ENCODE assay signal across 15 cellular contexts in genomic region chr3:102745881-102746280, GRCh38.
DNase-seq lines count a peak whose midpoint lies in the region; ATAC-seq and TF ChIP-seq lines count a peak whose summit lies in the region.
"Had no signal": no experiment of that assay in that cellular context is flagged by ENCODE, and none has a peak within 500 bp of the region (broad histone marks: within the 10 kb centered on the region; RNA-seq: fewer than 3 reads in every experiment).

No MANE protein-coding gene starts in this region.

- no peaks in the 10 kb centered on the region for H3K9me3 Mint-ChIP-seq in activated CD8-positive, alpha-beta memory T cell treated with anti-CD3 and anti-CD28 coated beads, Interleukin-2, amount 10 ng/mL, durations not matched to agents 7 days and 5 days (ENCODE audit: low read depth)
- H3K9me3 Mint-ChIP-seq: activated naive CD8-positive, alpha-beta T cell treated with anti-CD3 and anti-CD28 coated beads for 36 hours had no signal

- peak; percentile 44 for TF ChIP-seq CTCF in RWPE2 (IDR thresholded peaks at IDR 0.05; ENCODE audit: poor library complexity, severe bottlenecking)
- TF ChIP-seq CTCF in foreskin keratinocyte (conservative IDR thresholded peaks at IDR 0.05), result peak; percentile 40
- no peak for TF ChIP-seq CTCF in WERI-Rb-1 (IDR thresholded peaks at IDR 0.05; ENCODE audit: low read depth, low read length)

- in situ Hi-C loops in ACHN (cut with HindIII; ENCODE audit: low pct_ligation_motif_present, low pct_unique_long_range_greater_than_20kb, low sequenced_read_pairs), result no loop called here

- no peaks in the 10 kb centered on the region for H3K36me3 Mint-ChIP-seq in activated CD8-positive, alpha-beta memory T cell treated with anti-CD3 and anti-CD28 coated beads, Interleukin-2, amount 10 ng/mL, durations not matched to agents 7 days and 5 days
- H3K36me3 Mint-ChIP-seq: activated naive CD8-positive, alpha-beta T cell treated with anti-CD3 and anti-CD28 coated beads for 36 hours had no signal

- H3K9me3 ChIP-seq in RWPE2 (ENCODE audit: severe bottlenecking) (no peaks in the 10 kb centered on the region), WERI-Rb-1 (ENCODE audit: severe bottlenecking) (no peaks in the 10 kb centered on the region)
- H3K9me3 ChIP-seq: lower lobe of right lung had no signal

- CTCF ChIA-PET in activated CD8-positive, alpha-beta memory T cell treated with anti-CD3 and anti-CD28 coated beads, Interleukin-2, amount 10 ng/mL, durations not matched to agents 7 days and 5 days (lab: Charles Lee), result no interaction called here

- ATAC-seq in RWPE2 (ENCODE audit: low read depth) (peak; percentile 44; the same call in 1 of the 3 replicates), foreskin keratinocyte (no peak), GM21390 (IDR thresholded peaks at IDR 0.05; ENCODE audit: unreplicated experiment) (no peak)
- no peak for ATAC-seq in activated CD8-positive, alpha-beta memory T cell treated with anti-CD3 and anti-CD28 coated beads, Interleukin-2, amount 10 ng/mL, durations not matched to agents 7 days and 5 days
- ATAC-seq: lower lobe of right lung had no signal

- H3K27me3 Mint-ChIP-seq in activated CD8-positive, alpha-beta memory T cell treated with anti-CD3 and anti-CD28 coated beads, Interleukin-2, amount 10 ng/mL, durations not matched to agents 7 days and 5 days, result no peaks in the 10 kb centered on the region

- no peaks in the 10 kb centered on the region for H3K27me3 ChIP-seq in RWPE2 (ENCODE audit: insufficient read depth, poor library complexity, severe bottlenecking)
- H3K27me3 ChIP-seq in foreskin keratinocyte, result peaks cover 8% of the 10 kb centered on the region
- no peaks in the 10 kb centered on the region for H3K27me3 ChIP-seq in WERI-Rb-1 (ENCODE audit: insufficient read depth, low read depth, severe bottlenecking)
- H3K27me3 ChIP-seq: dorsolateral prefrontal cortex had no signal

- no peak overlapping the region for H3K27ac ChIP-seq in RWPE2 (ENCODE audit: poor library complexity, severe bottlenecking)
- H3K27ac ChIP-seq in foreskin keratinocyte, result no peak overlapping the region
- H3K27ac ChIP-seq in WERI-Rb-1, result no peak overlapping the region
- H3K27ac ChIP-seq: dorsolateral prefrontal cortex, lower lobe of right lung had no signal

- H3K4me1 Mint-ChIP-seq in activated CD8-positive, alpha-beta memory T cell treated with anti-CD3 and anti-CD28 coated beads, Interleukin-2, amount 10 ng/mL, durations not matched to agents 7 days and 5 days, result no peaks in the 10 kb centered on the region
- H3K4me1 Mint-ChIP-seq: activated naive CD8-positive, alpha-beta T cell treated with anti-CD3 and anti-CD28 coated beads for 36 hours; B cell had no signal

- H3K4me3 ChIP-seq in RWPE2 (ENCODE audit: severe bottlenecking) (no peak overlapping the region), WERI-Rb-1 (ENCODE audit: low read depth, low read length) (no peak overlapping the region)
- H3K4me3 ChIP-seq: dorsolateral prefrontal cortex, lower lobe of right lung had no signal

- H3K4me1 ChIP-seq in RWPE2 (ENCODE audit: insufficient read depth, poor library complexity, severe bottlenecking), result no peaks in the 10 kb centered on the region
- no peaks in the 10 kb centered on the region for H3K4me1 ChIP-seq in foreskin keratinocyte
- H3K4me1 ChIP-seq: lower lobe of right lung had no signal

- no peak overlapping the region for H3K4me3 Mint-ChIP-seq in activated CD8-positive, alpha-beta memory T cell treated with anti-CD3 and anti-CD28 coated beads, Interleukin-2, amount 10 ng/mL, durations not matched to agents 7 days and 5 days
- H3K4me3 Mint-ChIP-seq: activated naive CD8-positive, alpha-beta T cell treated with anti-CD3 and anti-CD28 coated beads for 36 hours; B cell had no signal

- H3K36me3 ChIP-seq in RWPE2 (ENCODE audit: low read depth) (no peaks in the 10 kb centered on the region), WERI-Rb-1 (no peaks in the 10 kb centered on the region)
- H3K36me3 ChIP-seq: lower lobe of right lung had no signal

- H3K27ac Mint-ChIP-seq in activated CD8-positive, alpha-beta memory T cell treated with anti-CD3 and anti-CD28 coated beads, Interleukin-2, amount 10 ng/mL, durations not matched to agents 7 days and 5 days, result no peak overlapping the region
- H3K27ac Mint-ChIP-seq: activated naive CD8-positive, alpha-beta T cell treated with anti-CD3 and anti-CD28 coated beads for 36 hours; B cell had no signal

- DNase-seq in ACHN (peak; percentile 37), HT-29 (ENCODE audit: low spot score) (peak; percentile 63), RWPE2 (ENCODE audit: low spot score) (no peak), foreskin keratinocyte (peak in 1 of 2 donors; percentile 10), NCI-H510A (lab: John Stamatoyannopoulos, UW) (no peak), WERI-Rb-1 (no peak)
- DNase-seq in activated CD8-positive, alpha-beta memory T cell treated with anti-CD3 and anti-CD28 coated beads, Interleukin-2, amount 10 ng/mL, durations not matched to agents 7 days and 5 days, result no peak
- DNase-seq: activated naive CD8-positive, alpha-beta T cell treated with anti-CD3 and anti-CD28 coated beads for 36 hours; dorsolateral prefrontal cortex; GF-D8; glutamatergic neuron; lower lobe of right lung; NCI-H1436 treated with DMSO at 0.1 percent for 48 hours had no signal

Comparison
In these comparisons a context has a peak if more than half of its experiments do, and no peak if none do; other contexts are left out.
1. DNase-seq: peak in ACHN (single experiment) and HT-29 (single experiment); none in RWPE2 (single experiment), NCI-H510A (single experiment), activated CD8-positive, alpha-beta memory T cell treated with anti-CD3 and anti-CD28 coated beads, Interleukin-2, amount 10 ng/mL, durations not matched to agents 7 days and 5 days (single experiment) and WERI-Rb-1 (single experiment).